Comparison of ENCODE assay signal across 9 cellular contexts in genomic region chr1:154158307-154159125, GRCh38. TPM values are rescaled to one million over a fixed set of nuclear protein-coding genes. Genes with fewer than 3 reads are reported as not detected.
DNase-seq lines count a peak whose midpoint lies in the region; ATAC-seq and TF ChIP-seq lines count a peak whose summit lies in the region.
"Had no signal": no experiment of that assay in that cellular context is flagged by ENCODE, and none has a peak within 500 bp of the region (broad histone marks: within the 10 kb centered on the region; RNA-seq: fewer than 3 reads in every experiment).

No MANE protein-coding gene starts in this region.

- H3K27me3 ChIP-seq in upper lobe of left lung = no peaks in the 10 kb centered on the region
- H3K27me3 ChIP-seq: brain microvascular endothelial cell had no signal

- DNase-seq in activated naive CD4-positive, alpha-beta T cell treated with anti-CD3 and anti-CD28 coated beads for 36 hours = no peak
- DNase-seq in activated naive CD4-positive, alpha-beta T cell treated with anti-CD3 and anti-CD28 coated beads, Interleukin-2, amount 50 U/mL, for 16 hours = no peak
- DNase-seq in MV-4-11 (lab: John Stamatoyannopoulos, UW) (peak; percentile 93), upper lobe of left lung (no peak), OCI-M2 (lab: John Stamatoyannopoulos, UW; ENCODE audit: unreplicated experiment) (no peak), posterior cingulate gyrus (no peak)
- no peak for DNase-seq in central memory CD8-positive, alpha-beta T cell (ENCODE audit: low spot score in 2 of 2)

- peaks cover 4 to 86% (median 36%) of the 10 kb centered on the region in 4 donors for H3K36me3 ChIP-seq in upper lobe of left lung

- no peak overlapping the region for H3K4me3 ChIP-seq in upper lobe of left lung

- CTCF ChIA-PET in activated naive CD4-positive, alpha-beta T cell treated with anti-CD3 and anti-CD28 coated beads for 36 hours (lab: Charles Lee) = interaction anchor here (0.6 to 1.7 kb wide), 6 partner anchors 13 to 487 kb away, joined by 3 to 6 read pairs (median 4); partner anchors contain the start of gene HAX1

- peak overlapping the region; percentile 96 for H3K27ac Mint-ChIP-seq in activated naive CD4-positive, alpha-beta T cell treated with anti-CD3 and anti-CD28 coated beads for 36 hours
- peak overlapping the region; percentile 96 for H3K27ac Mint-ChIP-seq in central memory CD8-positive, alpha-beta T cell (ENCODE audit: low read depth)

- peak overlapping the region; percentile 6 to 86 (median 57) for H3K27ac ChIP-seq in upper lobe of left lung
- H3K27ac ChIP-seq: brain microvascular endothelial cell had no signal

- intact Hi-C loops in activated naive CD4-positive, alpha-beta T cell treated with anti-CD3 and anti-CD28 coated beads for 36 hours (cut with micrococcal nuclease) = loop anchor here (1.0 to 10.0 kb wide), 3 partner anchors 12 to 624 kb away; partner anchors contain the start of genes ILF2, NPR1 and S100A6
- intact Hi-C loops in posterior cingulate gyrus (cut with DNase I) = no loop called here

- peaks cover 72% of the 10 kb centered on the region for H3K4me1 Mint-ChIP-seq in activated naive CD4-positive, alpha-beta T cell treated with anti-CD3 and anti-CD28 coated beads for 36 hours (ENCODE audit: low read depth)
- peaks cover 55% of the 10 kb centered on the region for H3K4me1 Mint-ChIP-seq in central memory CD8-positive, alpha-beta T cell

- TF ChIP-seq CTCF in upper lobe of left lung (IDR thresholded peaks at IDR 0.05) = no peak

- H3K9me3 ChIP-seq in upper lobe of left lung = no peaks in the 10 kb centered on the region

- H3K27me3 Mint-ChIP-seq in activated naive CD4-positive, alpha-beta T cell treated with anti-CD3 and anti-CD28 coated beads for 36 hours (ENCODE audit: low read depth) = no peaks in the 10 kb centered on the region
- H3K27me3 Mint-ChIP-seq in central memory CD8-positive, alpha-beta T cell = no peaks in the 10 kb centered on the region

- peak; percentile 4 for ATAC-seq in central memory CD8-positive, alpha-beta T cell (replicated peaks; ENCODE audit: extremely low read depth, poor library complexity, severe bottlenecking)
- ATAC-seq in upper lobe of left lung (ENCODE audit: low FRiP score in 2 of 2) (peak in 1 of 2 donors; percentile 35), HG02840 (IDR thresholded peaks at IDR 0.05; ENCODE audit: low FRiP score, unreplicated experiment) (no peak)

- peak overlapping the region; percentile 48 for H3K4me3 Mint-ChIP-seq in activated naive CD4-positive, alpha-beta T cell treated with anti-CD3 and anti-CD28 coated beads for 36 hours
- H3K4me3 Mint-ChIP-seq in central memory CD8-positive, alpha-beta T cell = peak overlapping the region; percentile 81

- H3K9me3 Mint-ChIP-seq in activated naive CD4-positive, alpha-beta T cell treated with anti-CD3 and anti-CD28 coated beads for 36 hours = peaks cover 7% of the 10 kb centered on the region
- no peaks in the 10 kb centered on the region for H3K9me3 Mint-ChIP-seq in central memory CD8-positive, alpha-beta T cell

- H3K4me1 ChIP-seq in upper lobe of left lung = peaks cover 43 to 59% (median 47%) of the 10 kb centered on the region in 4 donors

- TF ChIP-seq POLR2A in upper lobe of left lung (IDR thresholded peaks at IDR 0.05) = no peak

- H3K36me3 Mint-ChIP-seq in activated naive CD4-positive, alpha-beta T cell treated with anti-CD3 and anti-CD28 coated beads for 36 hours (ENCODE audit: low read depth) = peaks cover 71% of the 10 kb centered on the region
- peaks cover 67% of the 10 kb centered on the region for H3K36me3 Mint-ChIP-seq in central memory CD8-positive, alpha-beta T cell (ENCODE audit: insufficient read depth)

- WGBS in upper lobe of left lung, 2 donors = 77% methylated on average over 8 of the region's 8 CpGs

- TF ChIP-seq EP300 in upper lobe of left lung (IDR thresholded peaks at IDR 0.05) = no peak

RNA-seq across cellular contexts. Expression of gene NUP210L, which starts 3.6 kb away (rescaled TPM):
- under 1 TPM; 0.02 to 0.05 TPM for total RNA-seq in activated naive CD4-positive, alpha-beta T cell treated with anti-CD3 and anti-CD28 coated beads for 36 hours
- total RNA-seq in upper lobe of left lung = under 1 TPM in 4 of 6 donors, not detected in 2; 0.11 to 0.91 (median 0.30) TPM

RNA-seq across cellular contexts. Expression of gene TPM3, which starts 33.4 kb away (rescaled TPM):
- 100 to 1,000 TPM; 587 to 611 TPM for total RNA-seq in activated naive CD4-positive, alpha-beta T cell treated with anti-CD3 and anti-CD28 coated beads for 36 hours
- total RNA-seq in upper lobe of left lung = 100 to 1,000 TPM; 149 to 452 (median 344) TPM

RNA-seq across cellular contexts. Expression of gene CFAP141, which starts 47.6 kb away (rescaled TPM):
- total RNA-seq in activated naive CD4-positive, alpha-beta T cell treated with anti-CD3 and anti-CD28 coated beads for 36 hours = not detected
- 1 to 10 TPM in 2 of 6 donors, not detected in 4; 5.9 to 6.5 TPM for total RNA-seq in upper lobe of left lung
